ENCODE assay signal across 1 cellular context in genomic region chr5:68248896-68249295, GRCh38.
TF ChIP-seq lines count a peak whose summit lies in the region.

No MANE protein-coding gene starts in this region.

TF ChIP-seq in A549, 52 proteins besides CTCF, POLR2A, EP300 and RAD21 (continued from another document):
- no peak for TF ChIP-seq PBX3 (IDR thresholded peaks at IDR 0.05)
